Comparison of ENCODE assay signal across 13 cellular contexts in the genomic region with DNA sequence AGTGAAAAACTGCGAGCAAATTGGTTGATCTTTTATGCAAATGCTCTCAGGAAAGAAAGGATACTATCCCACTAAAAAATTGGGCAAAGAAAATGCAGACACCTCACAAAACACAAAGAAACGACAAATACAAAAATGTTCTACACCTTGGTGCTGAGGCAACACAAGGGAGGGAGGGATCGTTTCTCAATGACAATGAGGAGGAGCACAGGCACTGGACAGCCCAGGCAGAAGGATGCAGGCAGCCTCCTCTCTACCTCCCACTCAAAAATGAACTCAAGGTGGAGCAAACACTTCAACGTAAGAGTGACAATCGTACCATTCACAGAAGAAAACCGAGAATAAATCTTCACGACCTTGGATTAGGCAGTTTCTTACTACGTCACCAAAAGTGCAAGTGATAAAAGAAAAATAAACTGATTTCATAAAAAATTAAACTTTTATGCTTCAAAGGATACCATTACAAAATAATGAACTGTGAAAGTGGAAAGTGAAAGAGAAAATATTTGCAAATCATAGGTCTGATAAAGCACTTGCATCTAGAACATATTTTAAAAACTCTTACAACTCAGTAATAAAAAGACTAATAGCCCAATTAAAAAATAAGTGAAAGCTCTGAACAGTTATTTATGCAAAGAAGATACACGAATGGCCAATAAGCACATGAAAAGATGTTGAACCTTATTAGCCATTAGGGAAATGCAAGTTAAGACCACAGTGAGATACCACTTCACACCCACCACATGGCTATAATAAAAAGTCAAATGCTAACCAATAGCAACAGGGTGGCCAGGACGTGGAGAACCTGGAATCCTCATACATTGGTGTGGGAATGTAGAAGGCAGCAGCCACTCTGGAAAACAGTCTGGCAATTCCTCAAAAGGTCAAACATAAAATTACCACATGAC.
A peak's percentile ranks its signal among the peaks of the same experiment; 100 is the strongest.
DNase-seq lines count a peak whose midpoint lies in the region; ATAC-seq lines count a peak whose summit lies in the region.
"Had no signal": no experiment of that assay in that cellular context is flagged by ENCODE, and none has a peak within 500 bp of the region (broad histone marks: within the 10 kb centered on the region; RNA-seq: fewer than 3 reads in every experiment).

No MANE protein-coding gene starts in this region.

- peaks cover 73% of the 10 kb centered on the region for H3K4me1 Mint-ChIP-seq in activated naive CD4-positive, alpha-beta T cell treated with anti-CD3 and anti-CD28 coated beads, Interleukin-2, amount 50 U/mL, for 24 hours
- H3K4me1 Mint-ChIP-seq in activated naive CD8-positive, alpha-beta T cell treated with anti-CD3 and anti-CD28 coated beads, Interleukin-2, amount 10 ng/mL, durations not matched to agents 7 days and 5 days, result peaks cover 51% of the 10 kb centered on the region
- H3K4me1 Mint-ChIP-seq in stimulated activated effector memory CD8-positive, alpha-beta T cell treated with anti-CD3 and anti-CD28 coated beads, Interleukin-12 subunit alpha, Interleukin-12 subunit beta, amount 100 ng/mL, for 72 hours, result peaks cover 43% of the 10 kb centered on the region

- H3K27me3 Mint-ChIP-seq in activated naive CD4-positive, alpha-beta T cell treated with anti-CD3 and anti-CD28 coated beads, Interleukin-2, amount 50 U/mL, for 24 hours, result no peaks in the 10 kb centered on the region
- peaks cover 2% of the 10 kb centered on the region for H3K27me3 Mint-ChIP-seq in activated naive CD8-positive, alpha-beta T cell treated with anti-CD3 and anti-CD28 coated beads, Interleukin-2, amount 10 ng/mL, durations not matched to agents 7 days and 5 days

- POLR2A ChIA-PET in activated naive CD8-positive, alpha-beta T cell treated with anti-CD3 and anti-CD28 coated beads, Interleukin-2, amount 10 ng/mL, durations not matched to agents 7 days and 5 days (lab: Charles Lee), result no interaction called here

- no peaks in the 10 kb centered on the region for H3K9me3 Mint-ChIP-seq in activated naive CD4-positive, alpha-beta T cell treated with anti-CD3 and anti-CD28 coated beads, Interleukin-2, amount 50 U/mL, for 24 hours
- H3K9me3 Mint-ChIP-seq in activated naive CD8-positive, alpha-beta T cell treated with anti-CD3 and anti-CD28 coated beads, Interleukin-2, amount 10 ng/mL, durations not matched to agents 7 days and 5 days, result no peaks in the 10 kb centered on the region
- no peaks in the 10 kb centered on the region for H3K9me3 Mint-ChIP-seq in stimulated activated effector memory CD8-positive, alpha-beta T cell treated with anti-CD3 and anti-CD28 coated beads, Interleukin-12 subunit alpha, Interleukin-12 subunit beta, amount 100 ng/mL, for 72 hours

- peak overlapping the region; percentile 51 for H3K4me3 Mint-ChIP-seq in activated naive CD4-positive, alpha-beta T cell treated with anti-CD3 and anti-CD28 coated beads, Interleukin-2, amount 50 U/mL, for 24 hours
- H3K4me3 Mint-ChIP-seq in activated naive CD8-positive, alpha-beta T cell treated with anti-CD3 and anti-CD28 coated beads, Interleukin-2, amount 10 ng/mL, durations not matched to agents 7 days and 5 days, result peak overlapping the region; percentile 51
- H3K4me3 Mint-ChIP-seq in stimulated activated effector memory CD8-positive, alpha-beta T cell treated with anti-CD3 and anti-CD28 coated beads, Interleukin-12 subunit alpha, Interleukin-12 subunit beta, amount 100 ng/mL, for 72 hours, result peak overlapping the region; percentile 36

- H3K27ac Mint-ChIP-seq in activated naive CD4-positive, alpha-beta T cell treated with anti-CD3 and anti-CD28 coated beads, Interleukin-2, amount 50 U/mL, for 24 hours, result no peak overlapping the region
- H3K27ac Mint-ChIP-seq in activated naive CD8-positive, alpha-beta T cell treated with anti-CD3 and anti-CD28 coated beads, Interleukin-2, amount 10 ng/mL, durations not matched to agents 7 days and 5 days, result no peak overlapping the region
- H3K27ac Mint-ChIP-seq in stimulated activated effector memory CD8-positive, alpha-beta T cell treated with anti-CD3 and anti-CD28 coated beads, Interleukin-12 subunit alpha, Interleukin-12 subunit beta, amount 100 ng/mL, for 72 hours, result no peak overlapping the region

- DNase-seq in activated naive CD4-positive, alpha-beta T cell treated with Interleukin-2 at 50 U/mL for 16 hours, result no peak
- DNase-seq in activated naive CD8-positive, alpha-beta T cell treated with anti-CD3 and anti-CD28 coated beads, Interleukin-2, amount 10 ng/mL, durations not matched to agents 7 days and 5 days, result no peak
- DNase-seq in stimulated activated effector memory CD8-positive, alpha-beta T cell treated with anti-CD3 and anti-CD28 coated beads, Interleukin-12 subunit alpha, Interleukin-12 subunit beta, amount 100 ng/mL, for 72 hours (ENCODE audit: low spot score in 2 of 2), result no peak
- DNase-seq in HPDE6-E6E7 (ENCODE audit: extremely low spot score) (no peak), NCI-H82 (lab: John Stamatoyannopoulos, UW) (no peak), NCI-H2196 (lab: John Stamatoyannopoulos, UW; ENCODE audit: unreplicated experiment) (no peak)
- DNase-seq: BE2C, left ventricle myocardium superior, NCI-H187, right cardiac atrium had no signal

- peak; percentile 43 for ATAC-seq in HG03196 (IDR thresholded peaks at IDR 0.05; ENCODE audit: unreplicated experiment)
- peak; percentile 53 for ATAC-seq in activated naive CD8-positive, alpha-beta T cell treated with anti-CD3 and anti-CD28 coated beads, Interleukin-2, amount 10 ng/mL, durations not matched to agents 7 days and 5 days (ENCODE audit: low read depth)
- ATAC-seq in stimulated activated effector memory CD8-positive, alpha-beta T cell treated with anti-CD3 and anti-CD28 coated beads, Interleukin-12 subunit alpha, Interleukin-12 subunit beta, amount 100 ng/mL, for 72 hours, result peak; percentile 72
- ATAC-seq: foreskin keratinocyte, left ventricle myocardium superior, right cardiac atrium had no signal

- peaks cover 10% of the 10 kb centered on the region for H3K36me3 Mint-ChIP-seq in activated naive CD4-positive, alpha-beta T cell treated with anti-CD3 and anti-CD28 coated beads, Interleukin-2, amount 50 U/mL, for 24 hours
- peaks cover 25% of the 10 kb centered on the region for H3K36me3 Mint-ChIP-seq in activated naive CD8-positive, alpha-beta T cell treated with anti-CD3 and anti-CD28 coated beads, Interleukin-2, amount 10 ng/mL, durations not matched to agents 7 days and 5 days
- peaks cover 17% of the 10 kb centered on the region for H3K36me3 Mint-ChIP-seq in stimulated activated effector memory CD8-positive, alpha-beta T cell treated with anti-CD3 and anti-CD28 coated beads, Interleukin-12 subunit alpha, Interleukin-12 subunit beta, amount 100 ng/mL, for 72 hours
